Comparison of ENCODE assay signal across 23 cellular contexts in the genomic region with DNA sequence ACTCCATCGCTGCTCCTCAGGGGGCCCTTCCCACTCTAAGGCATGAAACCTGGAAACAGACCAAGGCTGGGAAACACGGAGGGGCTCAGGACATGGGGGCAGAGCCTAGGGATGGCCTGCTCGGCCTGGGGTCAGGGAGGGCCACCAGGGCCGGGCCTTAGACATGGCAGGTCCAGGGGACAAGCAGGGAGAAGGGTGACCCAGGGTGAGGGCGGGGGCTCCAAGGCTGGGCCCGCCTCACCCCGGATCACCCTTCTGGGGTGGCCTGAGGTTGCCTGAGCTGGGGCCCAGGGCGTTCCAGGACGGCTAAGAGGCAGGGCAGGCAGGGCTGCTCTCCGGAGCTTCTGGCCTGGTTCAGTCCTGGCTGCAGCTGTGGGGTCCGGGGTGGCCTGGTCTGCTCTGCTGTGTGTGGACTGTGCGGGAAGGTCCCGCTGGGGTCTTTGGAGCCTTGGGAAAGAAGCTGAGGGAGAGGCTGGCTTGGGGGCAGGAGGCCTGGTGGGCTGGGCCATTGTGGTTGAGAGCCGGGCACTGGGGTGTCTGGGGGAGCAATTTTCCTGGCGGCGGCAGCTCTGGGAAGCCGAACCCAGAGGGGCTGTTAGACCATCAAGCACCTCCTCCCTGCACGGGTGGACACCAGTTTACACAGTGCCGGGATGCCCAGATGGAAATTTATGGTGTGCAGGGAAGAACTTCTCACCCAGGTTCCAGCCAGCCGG. TPM values are rescaled to one million over a fixed set of nuclear protein-coding genes. Genes with fewer than 3 reads are reported as not detected.
DNase-seq lines count a peak whose midpoint lies in the region; ATAC-seq, FAIRE-seq and TF ChIP-seq lines count a peak whose summit lies in the region.
"Had no signal": no experiment of that assay in that cellular context is flagged by ENCODE, and none has a peak within 500 bp of the region (broad histone marks: within the 10 kb centered on the region; RNA-seq: fewer than 3 reads in every experiment).

No MANE protein-coding gene starts in this region.

- 70 to 83% (median 76%) methylated on average over 16 to 20 of the region's 20 CpGs for WGBS in heart left ventricle, 4 donors

- no peak for TF ChIP-seq POLR2A in heart left ventricle (IDR thresholded peaks at IDR 0.05)

- peaks cover 0 to 3% (median 0%) of the 10 kb centered on the region in 12 donors for H3K4me1 ChIP-seq in heart left ventricle
- H3K4me1 ChIP-seq in kidney (ENCODE audit: control insufficient read depth in 1 of 2, insufficient read depth in 1 of 2, low read depth in 1 of 2, low read length in 2 of 2) = no peaks in the 10 kb centered on the region
- H3K4me1 ChIP-seq: BE2C, SJCRH30 had no signal

- DNase-seq in Right ventricle myocardium inferior (ENCODE audit: missing footprints) (peak; percentile 37), heart left ventricle (no peak), kidney (peak; percentile 55), posterior vena cava (ENCODE audit: low spot score) (peak; percentile 58), DMS153 (lab: John Stamatoyannopoulos, UW) (no peak), NCI-H1930 (lab: John Stamatoyannopoulos, UW) (no peak), GM13977 (ENCODE audit: low spot score) (no peak)
- DNase-seq: BE2C, Calu3, DND-41, Karpas-422, NCI-H1092, NCI-H1417 treated with DMSO at 0.1 percent for 48 hours, NCI-H1694 treated with DMSO at 0.1 percent for 48 hours, NCI-H524 treated with DMSO at 0.1 percent for 48 hours, NCI-H774, SJCRH30 had no signal

- no peak for FAIRE-seq in kidney (lab: Jason Lieb, UNC)
- FAIRE-seq: GM12892, H54, RCC 7860 had no signal

- H3K9ac ChIP-seq in kidney (ENCODE audit: low read length in 2 of 2) = no peak overlapping the region

- ATAC-seq in Right ventricle myocardium inferior = no peak
- no peak for ATAC-seq in heart left ventricle
- peak; percentile 34; the same call in 2 of the 3 replicates for ATAC-seq in SK-N-SH treated with all-trans-retinoic acid at 6 μM for 48 hours

- H3K9me3 ChIP-seq in heart left ventricle (no peaks in the 10 kb centered on the region), kidney (ENCODE audit: control insufficient read depth in 1 of 2, low read length in 2 of 2) (no peaks in the 10 kb centered on the region)
- H3K9me3 ChIP-seq: BE2C, SJCRH30 had no signal

- H3K36me3 ChIP-seq in heart left ventricle (no peaks in the 10 kb centered on the region), kidney (ENCODE audit: control insufficient read depth in 1 of 2, insufficient read depth in 2 of 2, low read length in 2 of 2) (no peaks in the 10 kb centered on the region)
- H3K36me3 ChIP-seq: BE2C, SJCRH30 had no signal

- no peak overlapping the region for H3K27ac ChIP-seq in heart left ventricle
- H3K27ac ChIP-seq in kidney (ENCODE audit: low read depth in 2 of 2, low read length in 2 of 2) = no peak overlapping the region
- H3K27ac ChIP-seq: 22Rv1, HL-60, SJCRH30 had no signal

- intact Hi-C loops in Right ventricle myocardium inferior (cut with DNase I) (no loop called here), heart left ventricle (cut with DNase I) (no loop called here), kidney (cut with DNase I) (no loop called here), posterior vena cava (cut with DNase I) (no loop called here)

- H3K4me3 ChIP-seq in heart left ventricle = no peak overlapping the region
- H3K4me3 ChIP-seq in kidney (ENCODE audit: low read length in 2 of 2) = no peak overlapping the region
- H3K4me3 ChIP-seq: SJCRH30 had no signal

- in situ Hi-C loops in GM13977 (cut with MboI; ENCODE audit: low pct_unique_long_range_greater_than_20kb, low sequenced_read_pairs, unreplicated experiment) = no loop called here

- no peak for TF ChIP-seq CTCF in heart left ventricle (IDR thresholded peaks at IDR 0.05)
- no peak for TF ChIP-seq CTCF in kidney (IDR thresholded peaks at IDR 0.05; ENCODE audit: borderline replicate concordance, extremely low read depth, insufficient read depth)
- no peak for TF ChIP-seq CTCF in GM13977 (IDR thresholded peaks at IDR 0.05; ENCODE audit: extremely low read depth, insufficient read depth, missing control alignments)

- peaks cover 0 to 60% (median 9%) of the 10 kb centered on the region in 9 donors for H3K27me3 ChIP-seq in heart left ventricle
- H3K27me3 ChIP-seq: SJCRH30 had no signal

TF ChIP-seq in SK-N-SH treated with all-trans-retinoic acid at 6 μM for 48 hours, 23 proteins besides CTCF, POLR2A, EP300 and RAD21:
- TF ChIP-seq PPARA (CRISPR knock-in tag; IDR thresholded peaks at IDR 0.05; ENCODE audit: borderline replicate concordance) (no peak), OSR1 (CRISPR knock-in tag; IDR thresholded peaks at IDR 0.05) (no peak), ZNF70 (CRISPR knock-in tag; IDR thresholded peaks at IDR 0.05) (no peak), ZNF565 (CRISPR knock-in tag; conservative IDR thresholded peaks at IDR 0.05; ENCODE audit: low read depth) (no peak), ISL1 (CRISPR knock-in tag; IDR thresholded peaks at IDR 0.05) (no peak), BACH2 (CRISPR knock-in tag; IDR thresholded peaks at IDR 0.05; ENCODE audit: borderline replicate concordance) (no peak), SNAI2 (CRISPR knock-in tag; IDR thresholded peaks at IDR 0.05) (no peak), RARB (CRISPR knock-in tag; IDR thresholded peaks at IDR 0.05) (no peak), TCF4 (CRISPR knock-in tag; IDR thresholded peaks at IDR 0.05; ENCODE audit: borderline replicate concordance) (no peak), TOX (CRISPR knock-in tag; IDR thresholded peaks at IDR 0.05; ENCODE audit: borderline replicate concordance) (no peak), ZFP3 (CRISPR knock-in tag; IDR thresholded peaks at IDR 0.05) (no peak), ZC3H10 (CRISPR knock-in tag; IDR thresholded peaks at IDR 0.05) (no peak), ZNF8 (CRISPR knock-in tag; IDR thresholded peaks at IDR 0.05) (no peak)
- TF ChIP-seq, protein P1, sequence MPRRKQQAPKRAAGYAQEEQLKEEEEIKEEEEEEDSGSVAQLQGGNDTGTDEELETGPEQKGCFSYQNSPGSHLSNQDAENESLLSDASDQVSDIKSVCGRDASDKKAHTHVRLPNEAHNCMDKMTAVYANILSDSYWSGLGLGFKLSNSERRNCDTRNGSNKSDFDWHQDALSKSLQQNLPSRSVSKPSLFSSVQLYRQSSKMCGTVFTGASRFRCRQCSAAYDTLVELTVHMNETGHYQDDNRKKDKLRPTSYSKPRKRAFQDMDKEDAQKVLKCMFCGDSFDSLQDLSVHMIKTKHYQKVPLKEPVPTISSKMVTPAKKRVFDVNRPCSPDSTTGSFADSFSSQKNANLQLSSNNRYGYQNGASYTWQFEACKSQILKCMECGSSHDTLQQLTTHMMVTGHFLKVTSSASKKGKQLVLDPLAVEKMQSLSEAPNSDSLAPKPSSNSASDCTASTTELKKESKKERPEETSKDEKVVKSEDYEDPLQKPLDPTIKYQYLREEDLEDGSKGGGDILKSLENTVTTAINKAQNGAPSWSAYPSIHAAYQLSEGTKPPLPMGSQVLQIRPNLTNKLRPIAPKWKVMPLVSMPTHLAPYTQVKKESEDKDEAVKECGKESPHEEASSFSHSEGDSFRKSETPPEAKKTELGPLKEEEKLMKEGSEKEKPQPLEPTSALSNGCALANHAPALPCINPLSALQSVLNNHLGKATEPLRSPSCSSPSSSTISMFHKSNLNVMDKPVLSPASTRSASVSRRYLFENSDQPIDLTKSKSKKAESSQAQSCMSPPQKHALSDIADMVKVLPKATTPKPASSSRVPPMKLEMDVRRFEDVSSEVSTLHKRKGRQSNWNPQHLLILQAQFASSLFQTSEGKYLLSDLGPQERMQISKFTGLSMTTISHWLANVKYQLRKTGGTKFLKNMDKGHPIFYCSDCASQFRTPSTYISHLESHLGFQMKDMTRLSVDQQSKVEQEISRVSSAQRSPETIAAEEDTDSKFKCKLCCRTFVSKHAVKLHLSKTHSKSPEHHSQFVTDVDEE (CRISPR knock-in tag; IDR thresholded peaks at IDR 0.05) = no peak
- TF ChIP-seq, protein P2, sequence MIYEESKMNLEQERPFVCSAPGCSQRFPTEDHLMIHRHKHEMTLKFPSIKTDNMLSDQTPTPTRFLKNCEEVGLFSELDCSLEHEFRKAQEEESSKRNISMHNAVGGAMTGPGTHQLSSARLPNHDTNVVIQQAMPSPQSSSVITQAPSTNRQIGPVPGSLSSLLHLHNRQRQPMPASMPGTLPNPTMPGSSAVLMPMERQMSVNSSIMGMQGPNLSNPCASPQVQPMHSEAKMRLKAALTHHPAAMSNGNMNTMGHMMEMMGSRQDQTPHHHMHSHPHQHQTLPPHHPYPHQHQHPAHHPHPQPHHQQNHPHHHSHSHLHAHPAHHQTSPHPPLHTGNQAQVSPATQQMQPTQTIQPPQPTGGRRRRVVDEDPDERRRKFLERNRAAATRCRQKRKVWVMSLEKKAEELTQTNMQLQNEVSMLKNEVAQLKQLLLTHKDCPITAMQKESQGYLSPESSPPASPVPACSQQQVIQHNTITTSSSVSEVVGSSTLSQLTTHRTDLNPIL (CRISPR knock-in tag; IDR thresholded peaks at IDR 0.05; ENCODE audit: low read depth) = no peak
- TF ChIP-seq, protein P3, sequence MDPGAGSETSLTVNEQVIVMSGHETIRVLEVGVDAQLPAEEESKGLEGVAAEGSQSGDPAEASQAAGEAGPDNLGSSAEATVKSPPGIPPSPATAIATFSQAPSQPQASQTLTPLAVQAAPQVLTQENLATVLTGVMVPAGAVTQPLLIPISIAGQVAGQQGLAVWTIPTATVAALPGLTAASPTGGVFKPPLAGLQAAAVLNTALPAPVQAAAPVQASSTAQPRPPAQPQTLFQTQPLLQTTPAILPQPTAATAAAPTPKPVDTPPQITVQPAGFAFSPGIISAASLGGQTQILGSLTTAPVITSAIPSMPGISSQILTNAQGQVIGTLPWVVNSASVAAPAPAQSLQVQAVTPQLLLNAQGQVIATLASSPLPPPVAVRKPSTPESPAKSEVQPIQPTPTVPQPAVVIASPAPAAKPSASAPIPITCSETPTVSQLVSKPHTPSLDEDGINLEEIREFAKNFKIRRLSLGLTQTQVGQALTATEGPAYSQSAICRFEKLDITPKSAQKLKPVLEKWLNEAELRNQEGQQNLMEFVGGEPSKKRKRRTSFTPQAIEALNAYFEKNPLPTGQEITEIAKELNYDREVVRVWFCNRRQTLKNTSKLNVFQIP (CRISPR knock-in tag; IDR thresholded peaks at IDR 0.05; ENCODE audit: borderline replicate concordance, low read depth) = no peak
TF ChIP-seq in SK-N-SH treated with all-trans-retinoic acid at 6 μM for 48 hours: peak in this region for 0.

RNA-seq across cellular contexts. Expression of a gene that starts 52.2 kb away (rescaled TPM):
- not detected for total RNA-seq in Right ventricle myocardium inferior
- not detected for total RNA-seq in heart left ventricle
- polyA plus RNA-seq in heart left ventricle = not detected
- 2.0 TPM for total RNA-seq in kidney
- 1.4 TPM for polyA plus RNA-seq in kidney (ENCODE audit: insufficient read depth, low read depth, low replicate concordance)
- not detected for total RNA-seq in posterior vena cava
- total RNA-seq: Calu3 had no signal

Comparison
In these comparisons a context has a peak if more than half of its experiments do, and no peak if none do; other contexts are left out.
1. DNase-seq: peak in Right ventricle myocardium inferior (single experiment), kidney (single experiment) and posterior vena cava (single experiment); none in heart left ventricle (0 of 5), DMS153 (single experiment), NCI-H1930 (0 of 2) and GM13977 (single experiment).